In genomic region chr11:74182635-74183034, GRCh38 we compare ENCODE assay signal across 13 cellular contexts. TPM values are rescaled to one million over a fixed set of nuclear protein-coding genes. Genes with fewer than 3 reads are reported as not detected.
A peak's percentile ranks its signal among the peaks of the same experiment; 100 is the strongest.
DNase-seq lines count a peak whose midpoint lies in the region; ATAC-seq and TF ChIP-seq lines count a peak whose summit lies in the region.
"Had no signal": no experiment of that assay in that cellular context is flagged by ENCODE, and none has a peak within 500 bp of the region (broad histone marks: within the 10 kb centered on the region; RNA-seq: fewer than 3 reads in every experiment).

No MANE protein-coding gene starts in this region.

- H3K9me3 ChIP-seq in breast epithelium (no peaks in the 10 kb centered on the region), RWPE2 (ENCODE audit: severe bottlenecking) (no peaks in the 10 kb centered on the region)
- H3K9me3 ChIP-seq: HAP-1 had no signal

- H3K36me3 Mint-ChIP-seq in MCF 10A (ENCODE audit: insufficient read depth, unreplicated experiment) = peaks cover 11% of the 10 kb centered on the region

- H3K27ac ChIP-seq in breast epithelium = no peak overlapping the region
- no peak overlapping the region for H3K27ac ChIP-seq in RWPE2 (ENCODE audit: poor library complexity, severe bottlenecking)
- H3K27ac ChIP-seq in foreskin keratinocyte = no peak overlapping the region
- H3K27ac ChIP-seq: 22Rv1; BLaER1 treated with 17β-estradiol and CSF1 and Interleukin-3, amounts not matched to agents 10 nM and 100 nM; PC-9 had no signal

- no peak for TF ChIP-seq POLR2A in breast epithelium (IDR thresholded peaks at IDR 0.05)

- H3K4me1 ChIP-seq in breast epithelium (no peaks in the 10 kb centered on the region), RWPE2 (ENCODE audit: insufficient read depth, poor library complexity, severe bottlenecking) (no peaks in the 10 kb centered on the region), foreskin keratinocyte (no peaks in the 10 kb centered on the region)
- H3K4me1 ChIP-seq: HAP-1 had no signal

- peak; percentile 50; the same call in 1 of the 3 replicates for ATAC-seq in RWPE2 (ENCODE audit: low read depth)
- peak; percentile 43 for ATAC-seq in foreskin keratinocyte
- ATAC-seq in GM21367 (IDR thresholded peaks at IDR 0.05; ENCODE audit: unreplicated experiment) = no peak

- H3K9me3 Mint-ChIP-seq in MCF 10A (ENCODE audit: unreplicated experiment) = no peaks in the 10 kb centered on the region

- H3K27me3 Mint-ChIP-seq in MCF 10A (ENCODE audit: insufficient read depth, unreplicated experiment) = no peaks in the 10 kb centered on the region

- TF ChIP-seq CTCF in MCF 10A (IDR thresholded peaks at IDR 0.05; ENCODE audit: unreplicated experiment) = no peak
- no peak for TF ChIP-seq CTCF in breast epithelium (IDR thresholded peaks at IDR 0.05)
- TF ChIP-seq CTCF in RWPE2 (IDR thresholded peaks at IDR 0.05; ENCODE audit: poor library complexity, severe bottlenecking) = no peak
- no peak for TF ChIP-seq CTCF in foreskin keratinocyte (conservative IDR thresholded peaks at IDR 0.05)

- CTCF ChIA-PET in MCF 10A (lab: Yijun Ruan, JAX) = no interaction called here

- H3K27me3 ChIP-seq in breast epithelium (no peaks in the 10 kb centered on the region), RWPE2 (ENCODE audit: insufficient read depth, poor library complexity, severe bottlenecking) (no peaks in the 10 kb centered on the region), foreskin keratinocyte (no peaks in the 10 kb centered on the region)
- H3K27me3 ChIP-seq: BLaER1 treated with 17β-estradiol and CSF1 and Interleukin-3, amounts not matched to agents 10 nM and 100 nM had no signal

- H3K4me3 ChIP-seq in breast epithelium = no peak overlapping the region
- H3K4me3 ChIP-seq in RWPE2 (ENCODE audit: severe bottlenecking) = no peak overlapping the region
- H3K4me3 ChIP-seq: BLaER1 treated with 17β-estradiol and CSF1 and Interleukin-3, amounts not matched to agents 10 nM and 100 nM; HAP-1; PC-9 had no signal

- peak; percentile 32 for DNase-seq in MCF 10A (ENCODE audit: unreplicated experiment)
- no peak for DNase-seq in breast epithelium (ENCODE audit: low spot score in 2 of 2)
- DNase-seq in RWPE2 (ENCODE audit: low spot score) = no peak
- DNase-seq in foreskin keratinocyte = peak in 1 of 2 donors; percentile 35
- DNase-seq in iPS-NIHi7 (ENCODE audit: extremely low spot score) = no peak
- DNase-seq in NCI-H69 (lab: John Stamatoyannopoulos, UW) = no peak
- no peak for DNase-seq in stimulated activated CD4-positive, alpha-beta T cell treated with anti-CD3 and anti-CD28 coated beads, Interleukin-4, amount 100 ng/mL, for 24 hours
- DNase-seq: SIG-M5 had no signal

- intact Hi-C loops in MCF 10A (cut with micrococcal nuclease) = no loop called here
- intact Hi-C loops in breast epithelium (cut with DNase I; ENCODE audit: low total_unique reads) = no loop called here

- H3K36me3 ChIP-seq in breast epithelium = no peaks in the 10 kb centered on the region
- peaks cover 3% of the 10 kb centered on the region; the same call in 1 of the 2 replicates for H3K36me3 ChIP-seq in RWPE2 (ENCODE audit: low read depth)

- H3K4me1 Mint-ChIP-seq in MCF 10A (ENCODE audit: insufficient read depth, unreplicated experiment) = peaks cover 26% of the 10 kb centered on the region

- H3K4me3 Mint-ChIP-seq in MCF 10A (ENCODE audit: unreplicated experiment) = no peak overlapping the region

- BruUV-seq in MCF 10A (replicated peaks; lab: Mats Ljungman, UMichigan) = no TSS peak

- no peak overlapping the region for H3K27ac Mint-ChIP-seq in MCF 10A (ENCODE audit: low read depth, unreplicated experiment)

- POLR2A ChIA-PET in MCF 10A (lab: Yijun Ruan, JAX) = interaction anchor here (4.4 kb wide), 1 partner anchor 11 kb away, joined by 34 read pairs; the partner anchor contains the start of genes C2CD3 and PPME1

RNA-seq across cellular contexts. Expression of gene PPME1, which starts 11.5 kb away (rescaled TPM):
- total RNA-seq in MCF 10A (2022) = 36.3 and 38.1 TPM in 2 replicates
- total RNA-seq in breast epithelium = 10 to 100 TPM; 16.8 to 27.7 (median 25.2) TPM
- 31.3 and 36.1 TPM in 2 replicates for total RNA-seq in foreskin keratinocyte
- 32.1 and 35.5 TPM in 2 replicates for polyA plus RNA-seq in foreskin keratinocyte

RNA-seq across cellular contexts. Expression of gene C2CD3, which starts 11.8 kb away (rescaled TPM):
- total RNA-seq in MCF 10A (2022) (18.7 and 23.2 TPM in 2 replicates), breast epithelium (10 to 100 TPM; 17.4 to 44.5 (median 37.4) TPM), foreskin keratinocyte (12.8 and 14.0 TPM in 2 replicates)
- 6.9 and 7.3 TPM in 2 replicates for polyA plus RNA-seq in foreskin keratinocyte
